8 cellular contexts compared by ENCODE assay signal in genomic region chr5:142012792-142013388, GRCh38. TPM values are rescaled to one million over a fixed set of nuclear protein-coding genes. Genes with fewer than 3 reads are reported as not detected.
DNase-seq lines count a peak whose midpoint lies in the region; TF ChIP-seq lines count a peak whose summit lies in the region.

Gene GNPDA1 (minus strand): TSS chr5:142013027. CDS start chr5:142012035, 992 bp downstream.

- H2AFZ ChIP-seq in smooth muscle cell (ENCODE audit: low read depth): peak within 1 kb of the TSS; percentile 88

- 5% methylated on average over 45 of the region's 58 CpGs for WGBS in smooth muscle cell (ENCODE audit: low lambda C conversion rate)

- peaks cover 11% of the 10 kb centered on the region for H3K4me1 ChIP-seq in smooth muscle cell (ENCODE audit: low read depth)

- H3K27me3 Mint-ChIP-seq in immature natural killer cell (ENCODE audit: low read depth in 3 of 3): peaks cover 7 to 8% (median 8%) of the 10 kb centered on the region in 3 donors

- H4K20me1 ChIP-seq in smooth muscle cell (ENCODE audit: low read depth): no peaks in the 10 kb centered on the region

- H3K9me3 ChIP-seq in WERI-Rb-1 (ENCODE audit: severe bottlenecking) (no peaks in the 10 kb centered on the region), smooth muscle cell (replicated peaks; ENCODE audit: low read depth) (no peaks in the 10 kb centered on the region)

- DNase-seq in HFF-Myc (ENCODE audit: extremely low read depth, low read depth): no peak
- peak; percentile 36 for DNase-seq in NCI-H1092 treated with DMSO at 0.1 percent for 48 hours (lab: John Stamatoyannopoulos, UW)
- peak; percentile 84 for DNase-seq in WERI-Rb-1
- peak; percentile 68 to 80 for DNase-seq in cardiac fibroblast (ENCODE audit: low read depth in 2 of 2)
- peak; percentile 71 to 74 (median 73) for DNase-seq in immature natural killer cell
- DNase-seq in smooth muscle cell (lab: John Stamatoyannopoulos, UW; ENCODE audit: unreplicated experiment): peak; percentile 35
- no peak for DNase-seq in KG1 (lab: John Stamatoyannopoulos, UW)

- peaks cover 12% of the 10 kb centered on the region for H3F3A ChIP-seq in smooth muscle cell (ENCODE audit: low read depth)

- no peaks in the 10 kb centered on the region for H3K27me3 ChIP-seq in WERI-Rb-1 (ENCODE audit: insufficient read depth, low read depth, severe bottlenecking)
- no peaks in the 10 kb centered on the region for H3K27me3 ChIP-seq in smooth muscle cell (ENCODE audit: low read depth)

- H3K27ac ChIP-seq in WERI-Rb-1: peak within 1 kb of the TSS; percentile 82
- H3K27ac ChIP-seq in smooth muscle cell (ENCODE audit: low read depth): peak within 1 kb of the TSS; percentile 62

- H3K36me3 ChIP-seq in WERI-Rb-1 (peaks cover 10% of the 10 kb centered on the region), smooth muscle cell (ENCODE audit: low read depth) (no peaks in the 10 kb centered on the region)

- peak within 1 kb of the TSS; percentile 91 for H3K4me2 ChIP-seq in smooth muscle cell

- no peaks in the 10 kb centered on the region for H3K79me2 ChIP-seq in smooth muscle cell (ENCODE audit: low read depth)

- peaks cover 53 to 66% of the 10 kb centered on the region in 2 donors for H3K4me1 Mint-ChIP-seq in immature natural killer cell

- peak within 1 kb of the TSS; percentile 50 to 88 (median 82) for H3K27ac Mint-ChIP-seq in immature natural killer cell

- H3K9ac ChIP-seq in smooth muscle cell (ENCODE audit: low read depth): peak within 1 kb of the TSS; percentile 92

- no peaks in the 10 kb centered on the region for H3K9me3 Mint-ChIP-seq in immature natural killer cell

- H3K4me3 Mint-ChIP-seq in immature natural killer cell: peak within 1 kb of the TSS; percentile 81 to 89 (median 84)

- peak; percentile 22; the same call in 1 of the 2 replicates for TF ChIP-seq CTCF in GM12874 (IDR thresholded peaks at IDR 0.05; ENCODE audit: insufficient read depth, low read depth, low read length)
- no peak for TF ChIP-seq CTCF in HFF-Myc (IDR thresholded peaks at IDR 0.05; ENCODE audit: low read depth, low read length, missing control alignments)
- TF ChIP-seq CTCF in WERI-Rb-1 (IDR thresholded peaks at IDR 0.05; ENCODE audit: low read depth, low read length): 0 out of 2 replicates have a peak, but pooled peaks have one; percentile 0
- no peak for TF ChIP-seq CTCF in cardiac fibroblast (IDR thresholded peaks at IDR 0.05; ENCODE audit: low read depth, low read length)
- TF ChIP-seq CTCF in smooth muscle cell (IDR thresholded peaks at IDR 0.05; ENCODE audit: borderline replicate concordance, insufficient read depth, poor library complexity, severe bottlenecking): no peak

- H3K36me3 Mint-ChIP-seq in immature natural killer cell: peaks cover 0 to 3% (median 0%) of the 10 kb centered on the region in 3 donors

- H3K4me3 ChIP-seq in HFF-Myc (replicated peaks; ENCODE audit: low read depth, low read length) (peak within 1 kb of the TSS; percentile 85), WERI-Rb-1 (ENCODE audit: low read depth, low read length) (peak within 1 kb of the TSS; percentile 79), cardiac fibroblast (replicated peaks in 1 of 2; ENCODE audit: low read depth in 2 of 2, low read length in 2 of 2) (peak within 1 kb of the TSS; percentile 74 to 82), smooth muscle cell (peak within 1 kb of the TSS; percentile 84)

RNA-seq across cellular contexts. Expression of gene GNPDA1, which starts in this region (rescaled TPM):
- 10 to 100 TPM; 17.5 to 35.9 (median 28.4) TPM for polyA plus RNA-seq in immature natural killer cell
- total RNA-seq in smooth muscle cell: 20.7 and 29.6 TPM in 2 replicates
- polyA plus RNA-seq in smooth muscle cell: 28.3 and 30.3 TPM in 2 replicates

Comparison
In these comparisons a context has a peak if more than half of its experiments do, and no peak if none do; other contexts are left out.
1. CTCF ChIP-seq: peak in GM12874 (single experiment) and WERI-Rb-1 (single experiment); none in HFF-Myc (single experiment), cardiac fibroblast (single experiment) and smooth muscle cell (single experiment).
2. DNase-seq: peak in NCI-H1092 treated with DMSO at 0.1 percent for 48 hours (single experiment), WERI-Rb-1 (single experiment), cardiac fibroblast (2 of 2), immature natural killer cell (3 of 3) and smooth muscle cell (single experiment); none in HFF-Myc (single experiment) and KG1 (single experiment).
3. Peak in every context shown above with its lines, with median percentiles within 50 percentile points of each other: H3K4me3 ChIP-seq.